ENCODE assay signal across 9 cellular contexts in genomic region chr15:53937632-53938031, GRCh38. TPM values are rescaled to one million over a fixed set of nuclear protein-coding genes. Genes with fewer than 3 reads are reported as not detected.
"Had no signal": no experiment of that assay in that cellular context is flagged by ENCODE, and none has a peak within 500 bp of the region (broad histone marks: within the 10 kb centered on the region; RNA-seq: fewer than 3 reads in every experiment).

No MANE protein-coding gene starts in this region.

RNA-seq across cellular contexts. Expression of gene UNC13C, which starts 40.6 kb away (rescaled TPM):
- total RNA-seq: dermis blood vessel endothelial cell, dermis microvascular lymphatic vessel endothelial cell, endothelial cell of umbilical vein, fibroblast of lung, fibroblast of villous mesenchyme, foreskin keratinocyte, glomerular endothelial cell had no signal
- polyA plus RNA-seq: endothelial cell of umbilical vein, fibroblast of lung, foreskin keratinocyte, heart left ventricle, heart right ventricle had no signal
